Comparison of ENCODE assay signal across 8 cellular contexts in genomic region chr14:75088566-75089373, GRCh38. TPM values are rescaled to one million over a fixed set of nuclear protein-coding genes. Genes with fewer than 3 reads are reported as not detected.
DNase-seq lines count a peak whose midpoint lies in the region; ATAC-seq, FAIRE-seq and TF ChIP-seq lines count a peak whose summit lies in the region.

No MANE protein-coding gene starts in this region.

- no peak for ATAC-seq in GM18867 (IDR thresholded peaks at IDR 0.05; ENCODE audit: unreplicated experiment)

- TF ChIP-seq CTCF in MCF 10A (IDR thresholded peaks at IDR 0.05; ENCODE audit: unreplicated experiment), result peak; percentile 75

- peak; percentile 72 for FAIRE-seq in islet of Langerhans (lab: Jason Lieb, UNC)

- H3K9me3 Mint-ChIP-seq in MCF 10A (ENCODE audit: unreplicated experiment), result no peaks in the 10 kb centered on the region

- POLR2A ChIA-PET in MCF 10A (lab: Yijun Ruan, JAX), result interaction anchor here (0.8 to 3.6 kb wide), 5 partner anchors 19 to 228 kb away, joined by 3 to 11 read pairs (median 3); partner anchors contain the start of genes ACYP1, DLST and ZC2HC1C

- intact Hi-C loops in MCF 10A (cut with micrococcal nuclease), result loop anchor here (1.0 to 2.0 kb wide), 4 partner anchors 82 to 227 kb away; no protein-coding TSS in a partner anchor

- peak; percentile 24 for DNase-seq in DMS153 treated with DMSO at 0.1 percent for 48 hours (lab: John Stamatoyannopoulos, UW; ENCODE audit: unreplicated experiment)
- DNase-seq in DMS153 (lab: John Stamatoyannopoulos, UW), result no peak
- DNase-seq in LoVo (ENCODE audit: low spot score), result peak; percentile 31
- DNase-seq in SK-MEL-5 (ENCODE audit: low read depth, low spot score), result peak; percentile 80
- DNase-seq in MCF 10A (ENCODE audit: unreplicated experiment), result peak; percentile 72
- DNase-seq in stimulated activated CD8-positive, alpha-beta memory T cell treated with anti-CD3 and anti-CD28 coated beads, Interleukin-15, amount 100 ng/mL, for 1 hour (ENCODE audit: low read depth), result peak; percentile 12

- CTCF ChIA-PET in MCF 10A (lab: Yijun Ruan, JAX), result interaction anchor here (0.5 to 5.5 kb wide), 72 partner anchors 8 to 1414 kb away, joined by 3 to 69 read pairs (median 4); partner anchors contain the start of genes ACYP1, PROX2, RPS6KL1 and ZC2HC1C

- in situ Hi-C loops in SK-MEL-5 (cut with HindIII; ENCODE audit: low pct_unique_long_range_greater_than_20kb, low sequenced_read_pairs), result no loop called here

- no peaks in the 10 kb centered on the region for H3K4me1 Mint-ChIP-seq in MCF 10A (ENCODE audit: insufficient read depth, unreplicated experiment)

- peaks cover 98% of the 10 kb centered on the region for H3K36me3 Mint-ChIP-seq in MCF 10A (ENCODE audit: insufficient read depth, unreplicated experiment)

- H3K27me3 Mint-ChIP-seq in MCF 10A (ENCODE audit: insufficient read depth, unreplicated experiment), result no peaks in the 10 kb centered on the region

- H3K27ac Mint-ChIP-seq in MCF 10A (ENCODE audit: low read depth, unreplicated experiment), result no peak overlapping the region

- BruUV-seq in MCF 10A (replicated peaks; lab: Mats Ljungman, UMichigan), result no TSS peak

- H3K4me3 Mint-ChIP-seq in MCF 10A (ENCODE audit: unreplicated experiment), result no peak overlapping the region

RNA-seq across cellular contexts. Expression of gene ZC2HC1C, which starts 19.3 kb away (rescaled TPM):
- total RNA-seq in SK-MEL-5 (2014; rRNA removed; shearing (Covaris generic)), result 3.9 and 4.6 TPM in 2 replicates
- polyA plus RNA-seq in SK-MEL-5 (2015; cell fraction: cytosol; rRNA removed), result 2.1 and 3.9 TPM in 2 replicates
- polyA plus RNA-seq in SK-MEL-5 (2015; cell fraction: nucleus; rRNA removed), result 3.4 and 6.1 TPM in 2 replicates
- 1.3 and 2.2 TPM in 2 replicates for total RNA-seq in MCF 10A (2022)

RNA-seq across cellular contexts. Expression of gene ACYP1, which starts 24.9 kb away (rescaled TPM):
- total RNA-seq in SK-MEL-5 (2014; rRNA removed; shearing (Covaris generic)), result 17.5 and 20.1 TPM in 2 replicates
- 10.3 and 24.8 TPM in 2 replicates for polyA plus RNA-seq in SK-MEL-5 (2015; cell fraction: cytosol; rRNA removed)
- 46.8 and 60.9 TPM in 2 replicates for polyA plus RNA-seq in SK-MEL-5 (2015; cell fraction: nucleus; rRNA removed)
- 11.7 and 19.9 TPM in 2 replicates for total RNA-seq in MCF 10A (2022)

RNA-seq across cellular contexts. Expression of gene MLH3, which starts 37.5 kb away (rescaled TPM):
- total RNA-seq in SK-MEL-5 (2014; rRNA removed; shearing (Covaris generic)), result 10.9 and 11.1 TPM in 2 replicates
- 5.4 and 8.8 TPM in 2 replicates for polyA plus RNA-seq in SK-MEL-5 (2015; cell fraction: cytosol; rRNA removed)
- polyA plus RNA-seq in SK-MEL-5 (2015; cell fraction: nucleus; rRNA removed), result 14.4 and 23.1 TPM in 2 replicates
- 28.2 and 29.9 TPM in 2 replicates for total RNA-seq in MCF 10A (2022)

RNA-seq across cellular contexts. Expression of gene NEK9, which starts 38.1 kb away (rescaled TPM):
- 55.0 and 56.5 TPM in 2 replicates for total RNA-seq in SK-MEL-5 (2014; rRNA removed; shearing (Covaris generic))
- 47.6 and 56.0 TPM in 2 replicates for polyA plus RNA-seq in SK-MEL-5 (2015; cell fraction: cytosol; rRNA removed)
- 109 and 122 TPM in 2 replicates for polyA plus RNA-seq in SK-MEL-5 (2015; cell fraction: nucleus; rRNA removed)
- 112 and 113 TPM in 2 replicates for total RNA-seq in MCF 10A (2022)
